Comparison of ENCODE assay signal across 37 cellular contexts in genomic region chr5:175591293-175591692, GRCh38.
"Had no signal": no experiment of that assay in that cellular context is flagged by ENCODE, and none has a peak within 500 bp of the region (broad histone marks: within the 10 kb centered on the region; RNA-seq: fewer than 3 reads in every experiment).

No MANE protein-coding gene starts in this region.

- H3K4me3 Mint-ChIP-seq: activated CD4-positive, alpha-beta memory T cell treated with anti-CD3 and anti-CD28 coated beads for 36 hours; activated CD4-positive, alpha-beta T cell treated with anti-CD3 and anti-CD28 coated beads for 36 hours; activated CD4-positive, alpha-beta T cell treated with anti-CD3 and anti-CD28 coated beads, Interleukin-2, amount 10 ng/mL, durations not matched to agents 24 days and 14 days; activated CD8-positive, alpha-beta memory T cell treated with anti-CD3 and anti-CD28 coated beads, Interleukin-2, amount 10 ng/mL, durations not matched to agents 7 days and 5 days; activated CD8-positive, alpha-beta T cell treated with anti-CD3 and anti-CD28 coated beads, Interleukin-2, amount 10 ng/mL, durations not matched to agents 7 days and 5 days; activated naive CD4-positive, alpha-beta T cell treated with anti-CD3 and anti-CD28 coated beads for 36 hours; activated naive CD4-positive, alpha-beta T cell treated with anti-CD3 and anti-CD28 coated beads, Interleukin-2, amount 50 U/mL, for 24 hours; activated naive CD8-positive, alpha-beta T cell treated with anti-CD3 and anti-CD28 coated beads for 36 hours; activated naive CD8-positive, alpha-beta T cell treated with anti-CD3 and anti-CD28 coated beads, Interleukin-2, amount 50 U/mL, for 24 hours; activated T-helper 1 cell treated with anti-CD3 and anti-CD28 coated beads, Interleukin-12 subunit alpha, Interleukin-12 subunit beta, Interleukin-2, Interleukin-4 antibody, amounts not matched to agents 30 ng/mL and 10 ng/mL and 1 ng/mL, durations not matched to agents 14 hours and 24 hours and 36 hours; brain; central memory CD8-positive, alpha-beta T cell; T-cell; T-helper 17 cell; T-helper 2 cell treated with Interferon-gamma antibody and Interleukin-4, amounts not matched to agents 5 μg/mL and 100 μg/mL, for 36 hours had no signal

- H3K27me3 Mint-ChIP-seq: activated CD4-positive, alpha-beta T cell treated with anti-CD3 and anti-CD28 coated beads for 36 hours; activated naive CD4-positive, alpha-beta T cell treated with anti-CD3 and anti-CD28 coated beads, Interleukin-2, amount 50 U/mL, for 24 hours; activated naive CD8-positive, alpha-beta T cell treated with anti-CD3 and anti-CD28 coated beads for 36 hours had no signal

- ATAC-seq: activated CD8-positive, alpha-beta memory T cell treated with anti-CD3 and anti-CD28 coated beads, Interleukin-2, amount 10 ng/mL, durations not matched to agents 7 days and 5 days; activated CD8-positive, alpha-beta T cell treated with anti-CD3 and anti-CD28 coated beads, Interleukin-2, amount 10 ng/mL, durations not matched to agents 7 days and 5 days; gastrocnemius medialis; T-cell; T-helper 17 cell had no signal

- H3K27ac Mint-ChIP-seq: activated CD4-positive, alpha-beta memory T cell treated with anti-CD3 and anti-CD28 coated beads for 36 hours; activated CD4-positive, alpha-beta T cell treated with anti-CD3 and anti-CD28 coated beads for 36 hours; activated CD4-positive, alpha-beta T cell treated with anti-CD3 and anti-CD28 coated beads, Interleukin-2, amount 10 ng/mL, durations not matched to agents 24 days and 14 days; activated CD8-positive, alpha-beta memory T cell treated with anti-CD3 and anti-CD28 coated beads, Interleukin-2, amount 10 ng/mL, durations not matched to agents 7 days and 5 days; activated CD8-positive, alpha-beta T cell treated with anti-CD3 and anti-CD28 coated beads, Interleukin-2, amount 10 ng/mL, durations not matched to agents 7 days and 5 days; activated naive CD4-positive, alpha-beta T cell treated with anti-CD3 and anti-CD28 coated beads for 36 hours; activated naive CD4-positive, alpha-beta T cell treated with anti-CD3 and anti-CD28 coated beads, Interleukin-2, amount 50 U/mL, for 24 hours; activated naive CD8-positive, alpha-beta T cell treated with anti-CD3 and anti-CD28 coated beads for 36 hours; activated naive CD8-positive, alpha-beta T cell treated with anti-CD3 and anti-CD28 coated beads, Interleukin-2, amount 50 U/mL, for 24 hours; activated T-helper 1 cell treated with anti-CD3 and anti-CD28 coated beads, Interleukin-12 subunit alpha, Interleukin-12 subunit beta, Interleukin-2, Interleukin-4 antibody, amounts not matched to agents 30 ng/mL and 10 ng/mL and 1 ng/mL, durations not matched to agents 14 hours and 24 hours and 36 hours; activated T-helper 2 cell treated with anti-CD3 and anti-CD28 coated beads, Interferon-gamma antibody, Interleukin-2, Interleukin-4, amounts not matched to agents 10 μg/mL and 5 μg/mL and 100 μg/mL, durations not matched to agents 14 hours and 24 hours and 36 hours; brain; T-cell; T-helper 17 cell; T-helper 2 cell treated with Interferon-gamma antibody and Interleukin-4, amounts not matched to agents 5 μg/mL and 100 μg/mL, for 36 hours had no signal

- H3K4me3 ChIP-seq: adrenal gland, coronary artery, gastrocnemius medialis, heart left ventricle had no signal

- H3K27ac ChIP-seq: adrenal gland, coronary artery, epithelial cell of prostate, gastrocnemius medialis, heart left ventricle, WERI-Rb-1 had no signal

- FAIRE-seq: bronchial epithelial cell, endometrium, endothelial cell of umbilical vein had no signal

- DNase-seq: activated CD4-positive, alpha-beta memory T cell treated with anti-CD3 and anti-CD28 coated beads for 36 hours; activated CD4-positive, alpha-beta T cell treated with anti-CD3 and anti-CD28 coated beads for 36 hours; activated CD4-positive, alpha-beta T cell treated with anti-CD3 and anti-CD28 coated beads, Interleukin-2, amount 10 ng/mL, durations not matched to agents 24 days and 14 days; activated CD4-positive, CD25-positive, alpha-beta regulatory T cell; activated CD4-positive, CD25-positive, alpha-beta regulatory T cell treated with anti-CD3 and anti-CD28 coated beads, Interleukin-2, amount 50 U/mL, for 72 hours; activated CD8-positive, alpha-beta memory T cell treated with anti-CD3 and anti-CD28 coated beads, Interleukin-2, amount 10 ng/mL, durations not matched to agents 7 days and 5 days; activated CD8-positive, alpha-beta memory T cell treated with anti-CD3 and anti-CD28 coated beads, Interleukin-2, amount 50 U/mL, for 4 hours; activated CD8-positive, alpha-beta T cell treated with anti-CD3 and anti-CD28 coated beads, Interleukin-2, amount 10 ng/mL, durations not matched to agents 7 days and 5 days; activated effector memory CD4-positive, alpha-beta T cell treated with anti-CD3 and anti-CD28 coated beads, Interleukin-2, amount 50 U/mL, for 16 hours; activated naive CD4-positive, alpha-beta T cell treated with anti-CD3 and anti-CD28 coated beads for 36 hours; activated naive CD8-positive, alpha-beta T cell treated with anti-CD3 and anti-CD28 coated beads for 36 hours; activated naive CD8-positive, alpha-beta T cell treated with anti-CD3 and anti-CD28 coated beads, Interleukin-2, amount 50 U/mL, for 24 hours; activated T-cell treated with anti-CD3 and anti-CD28 coated beads, Interleukin-2, amount 50 U/mL, for 1 hour; activated T-cell treated with anti-CD3 and anti-CD28 coated beads, Interleukin-2, amount 50 U/mL, for 48 hours; adrenal gland; amygdala; aorta; dermis blood vessel endothelial cell; effector CD8-positive, alpha-beta T cell; gastrocnemius medialis; glutamatergic neuron; heart left ventricle; T-cell; T-helper 17 cell; T1000; WERI-Rb-1 had no signal

- H3K36me3 Mint-ChIP-seq: activated CD4-positive, alpha-beta memory T cell treated with anti-CD3 and anti-CD28 coated beads for 36 hours; activated CD8-positive, alpha-beta memory T cell treated with anti-CD3 and anti-CD28 coated beads, Interleukin-2, amount 10 ng/mL, durations not matched to agents 7 days and 5 days; activated naive CD8-positive, alpha-beta T cell treated with anti-CD3 and anti-CD28 coated beads for 36 hours; brain; T-cell had no signal

- H3K9me3 ChIP-seq: adrenal gland, gastrocnemius medialis, heart left ventricle had no signal

- H3K4me1 ChIP-seq: adrenal gland, gastrocnemius medialis had no signal

- H3K36me3 ChIP-seq: adrenal gland, gastrocnemius medialis, heart left ventricle, WERI-Rb-1 had no signal

- H3K27me3 ChIP-seq: gastrocnemius medialis, heart left ventricle had no signal

- H3K4me1 Mint-ChIP-seq: activated CD4-positive, alpha-beta T cell treated with anti-CD3 and anti-CD28 coated beads for 36 hours; activated CD8-positive, alpha-beta memory T cell treated with anti-CD3 and anti-CD28 coated beads, Interleukin-2, amount 10 ng/mL, durations not matched to agents 7 days and 5 days; activated naive CD4-positive, alpha-beta T cell treated with anti-CD3 and anti-CD28 coated beads, Interleukin-2, amount 50 U/mL, for 24 hours; brain; central memory CD8-positive, alpha-beta T cell; T-helper 17 cell had no signal

- H3K9me3 Mint-ChIP-seq: central memory CD8-positive, alpha-beta T cell had no signal
